26 cellular contexts compared by ENCODE assay signal in genomic region chr7:71904486-71904885, GRCh38.
DNase-seq lines count a peak whose midpoint lies in the region; ATAC-seq, FAIRE-seq and TF ChIP-seq lines count a peak whose summit lies in the region.
"Had no signal": no experiment of that assay in that cellular context is flagged by ENCODE, and none has a peak within 500 bp of the region (broad histone marks: within the 10 kb centered on the region; RNA-seq: fewer than 3 reads in every experiment).

No MANE protein-coding gene starts in this region.

- intact Hi-C loops in K562 (cut with micrococcal nuclease): no loop called here

- in situ Hi-C loops in K562 (cut with MboI): no loop called here

- no TSS peak for BruUV-seq in K562 (replicated peaks; lab: Mats Ljungman, UMichigan)

- POLR2A ChIA-PET in A549 (lab: Yijun Ruan, JAX) (no interaction called here), K562 (lab: Yijun Ruan, JAX) (interaction anchor here (0.7 kb wide), 1 partner anchor 15 kb away, joined by 3 read pairs; no protein-coding TSS in a partner anchor)

- no peak for TF ChIP-seq EP300 in A549 (IDR thresholded peaks at IDR 0.05)
- TF ChIP-seq EP300 in K562 (IDR thresholded peaks at IDR 0.05; ENCODE audit: low read length): no peak

- H3K79me2 ChIP-seq in K562 (ENCODE audit: control insufficient read depth, insufficient read depth, low read length): no peaks in the 10 kb centered on the region

- no peak overlapping the region for H3K27ac ChIP-seq in A549
- H3K27ac ChIP-seq in K562 (ENCODE audit: extremely low read depth, low read depth, low read length): no peak overlapping the region
- H3K27ac ChIP-seq: BLaER1 treated with 17β-estradiol and CSF1 and Interleukin-3, amounts not matched to agents 10 nM and 100 nM; C4-2B had no signal

- H3K4me3 ChIP-seq in A549 (no peak overlapping the region), K562 (no peak overlapping the region)
- H3K4me3 ChIP-seq: BLaER1 treated with 17β-estradiol and CSF1 and Interleukin-3, amounts not matched to agents 10 nM and 100 nM; GM12878 had no signal

- FAIRE-seq in A549 (lab: Jason Lieb, UNC): no peak
- peak; percentile 41 for FAIRE-seq in D721Med (lab: Jason Lieb, UNC)
- FAIRE-seq in K562 (lab: Jason Lieb, UNC): no peak
- FAIRE-seq: A204.1, GM12878, GM12892, GM18507, GM19239 had no signal

- CTCF ChIA-PET in A549 (lab: Yijun Ruan, JAX) (no interaction called here), K562 (lab: Yijun Ruan, JAX; ENCODE audit: low intra/inter-chr PET ratio) (no interaction called here)

- no peak overlapping the region for H3K9ac ChIP-seq in K562 (ENCODE audit: insufficient read depth in 1 of 2, low read depth in 2 of 2, low read length in 2 of 2)
- H3K9ac ChIP-seq: BLaER1 treated with 17β-estradiol and CSF1 and Interleukin-3, amounts not matched to agents 10 nM and 100 nM had no signal

- no peak for TF ChIP-seq RAD21 in A549 (conservative IDR thresholded peaks at IDR 0.05 in 1 of 2, IDR thresholded peaks at IDR 0.05 in 1 of 2)
- TF ChIP-seq RAD21 in K562 (CRISPR knock-in tag; conservative IDR thresholded peaks at IDR 0.05 in 1 of 2, IDR thresholded peaks at IDR 0.05 in 1 of 2): no peak

- TF ChIP-seq POLR2A in A549 (IDR thresholded peaks at IDR 0.05; ENCODE audit: low read length) (no peak), K562 (conservative IDR thresholded peaks at IDR 0.05) (no peak)

- ATAC-seq in A549: no peak
- no peak for ATAC-seq in K562
- ATAC-seq in GM18861 (IDR thresholded peaks at IDR 0.05; ENCODE audit: unreplicated experiment): no peak
- no peak for ATAC-seq in HG03460 (IDR thresholded peaks at IDR 0.05; ENCODE audit: unreplicated experiment)
- ATAC-seq in HG03025 (IDR thresholded peaks at IDR 0.05; ENCODE audit: low FRiP score, unreplicated experiment): no peak
- ATAC-seq: CD8-positive, alpha-beta T cell; GM12878 had no signal

- H3K4me2 ChIP-seq in A549: no peak overlapping the region
- no peak overlapping the region for H3K4me2 ChIP-seq in K562 (ENCODE audit: insufficient read depth, low read length)
- H3K4me2 ChIP-seq: BLaER1 treated with 17β-estradiol and CSF1 and Interleukin-3, amounts not matched to agents 10 nM and 100 nM had no signal

- DNase-seq in A549 (ENCODE audit: low read depth in 1 of 2, low spot score in 1 of 2): no peak
- DNase-seq in D721Med (ENCODE audit: insufficient read length, low spot score): no peak
- DNase-seq in K562 (ENCODE audit: extremely low read depth in 1 of 4, low spot score in 3 of 4): no peak
- DNase-seq: 8988T; AML-193; Caco-2; Calu3; CD4-positive, alpha-beta T cell; CD8-positive, alpha-beta T cell; DMS 273 treated with DMSO at 0.1 percent for 48 hours; DMS153; DMS53; DMS79; DND-41; EL; GDM1 had no signal

- no peak for TF ChIP-seq CTCF in A549 (IDR thresholded peaks at IDR 0.05)
- TF ChIP-seq CTCF in D721Med (IDR thresholded peaks at IDR 0.05; ENCODE audit: insufficient read depth, missing control alignments): no peak
- no peak for TF ChIP-seq CTCF in K562 (IDR thresholded peaks at IDR 0.05 in 2 of 3, conservative IDR thresholded peaks at IDR 0.05 in 1 of 3; ENCODE audit: insufficient read depth in 2 of 3, low read depth in 1 of 3, low read length in 3 of 3)

- H3K4me1 ChIP-seq in A549 (no peaks in the 10 kb centered on the region), K562 (replicated peaks in 1 of 2; ENCODE audit: control insufficient read depth in 2 of 2, insufficient read depth in 2 of 2, low read length in 2 of 2) (no peaks in the 10 kb centered on the region)
- H3K4me1 ChIP-seq: Caco-2 had no signal

- H3K9me3 ChIP-seq in A549 (no peaks in the 10 kb centered on the region), K562 (replicated peaks; ENCODE audit: control insufficient read depth, insufficient read depth, low read depth, low read length) (no peaks in the 10 kb centered on the region)

- H2AFZ ChIP-seq in K562 (ENCODE audit: low read depth, low read length): no peak overlapping the region

- H3K36me3 ChIP-seq in K562 (ENCODE audit: control insufficient read depth, insufficient read depth, low read length): no peaks in the 10 kb centered on the region
- H3K36me3 ChIP-seq: BLaER1 treated with 17β-estradiol and CSF1 and Interleukin-3, amounts not matched to agents 10 nM and 100 nM had no signal

- H3K9me1 ChIP-seq in K562 (ENCODE audit: control insufficient read depth, insufficient read depth, low read length): no peaks in the 10 kb centered on the region

- 34% methylated on average over 4 of the region's 4 CpGs for WGBS in A549 (ENCODE audit: missing lambda C conversion rate)
- WGBS in K562 (ENCODE audit: insufficient coverage, low coverage, missing lambda C conversion rate): 1% methylated on average over 4 of the region's 4 CpGs

- no peaks in the 10 kb centered on the region for H4K20me1 ChIP-seq in K562 (replicated peaks; ENCODE audit: control insufficient read depth, insufficient read depth, low read length)
- H4K20me1 ChIP-seq: BLaER1 treated with 17β-estradiol and CSF1 and Interleukin-3, amounts not matched to agents 10 nM and 100 nM had no signal

- no peaks in the 10 kb centered on the region for H3K27me3 ChIP-seq in K562 (ENCODE audit: control insufficient read depth in 2 of 2, insufficient read depth in 2 of 2, low read length in 2 of 2)
- H3K27me3 ChIP-seq: BLaER1 treated with 17β-estradiol and CSF1 and Interleukin-3, amounts not matched to agents 10 nM and 100 nM had no signal

TF ChIP-seq in A549, 52 proteins besides CTCF, POLR2A, EP300 and RAD21:
- TF ChIP-seq RCOR1 (IDR thresholded peaks at IDR 0.05; ENCODE audit: low read depth, low read length) (no peak), MAFK (IDR thresholded peaks at IDR 0.05; ENCODE audit: partially characterized antibody) (peak; percentile 94)

TF ChIP-seq in K562, 482 proteins besides CTCF, POLR2A, EP300 and RAD21:
- TF ChIP-seq XRCC5 (IDR thresholded peaks at IDR 0.05; ENCODE audit: low read depth, low read length) (no peak), MAFG (tag; conservative IDR thresholded peaks at IDR 0.05) (peak; percentile 89), MAFF (IDR thresholded peaks at IDR 0.05; ENCODE audit: low read length) (peak; percentile 89), ZNF224 (CRISPR knock-in tag; IDR thresholded peaks at IDR 0.05) (no peak), C11orf30 (IDR thresholded peaks at IDR 0.05; ENCODE audit: low read depth) (peak; percentile 89), MAFK (IDR thresholded peaks at IDR 0.05; ENCODE audit: low read length) (peak; percentile 92), ATF7 (IDR thresholded peaks at IDR 0.05) (no peak), ZNF316 (IDR thresholded peaks at IDR 0.05) (peak; percentile 95)

Comparison
In these comparisons a context has a peak if more than half of its experiments do, and no peak if none do; other contexts are left out.
1. Of the 35 proteins assayed by ChIP-seq in both K562 and A549: peak only in K562: none; only in A549: none; in both: MAFK; in neither: 34.